ENCODE assay signal across 8 cellular contexts in the genomic region with DNA sequence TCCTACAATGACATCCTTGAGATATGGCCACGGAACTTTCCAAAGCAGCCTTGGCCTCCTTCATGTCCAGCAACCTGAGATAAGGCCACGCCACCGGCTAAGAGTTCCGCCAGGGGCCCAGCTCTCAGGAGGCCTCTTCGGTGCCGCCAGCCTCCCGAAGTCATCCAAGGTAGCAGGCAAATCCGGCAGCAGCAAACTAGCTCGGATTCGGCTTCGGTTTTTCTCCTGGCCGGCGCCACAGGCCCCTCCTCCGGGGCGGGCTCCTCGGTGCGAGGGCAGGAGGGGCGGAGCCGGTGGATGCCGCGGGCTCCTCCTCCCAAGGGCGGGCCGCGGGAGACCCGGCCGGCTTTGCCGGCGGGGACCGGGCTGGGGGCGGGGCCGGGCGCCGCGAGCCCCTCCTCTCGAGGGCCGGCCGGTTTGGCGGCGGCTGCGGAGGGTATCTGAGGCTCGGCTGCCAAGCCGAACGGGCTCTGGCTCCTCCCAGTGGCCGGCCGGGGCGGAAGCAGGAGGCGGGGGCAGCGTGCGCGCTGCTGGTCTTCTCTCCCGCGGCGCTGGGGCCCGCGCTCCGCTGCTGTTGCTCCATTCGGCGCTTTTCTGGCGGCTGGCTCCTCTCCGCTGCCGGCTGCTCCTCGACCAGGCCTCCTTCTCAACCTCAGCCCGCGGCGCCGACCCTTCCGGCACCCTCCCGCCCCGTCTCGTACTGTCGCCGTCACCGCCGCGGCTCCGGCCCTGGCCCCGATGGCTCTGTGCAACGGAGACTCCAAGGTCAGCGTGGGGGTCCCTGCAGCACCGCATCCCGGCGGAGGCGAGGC. TPM values are rescaled to one million over a fixed set of nuclear protein-coding genes. Genes with fewer than 3 reads are reported as not detected.
DNase-seq lines count a peak whose midpoint lies in the region; ATAC-seq and TF ChIP-seq lines count a peak whose summit lies in the region.

A gene (plus strand): TSS at position 518 of the 812 bp plus-strand sequence. CDS start 221 bp downstream, at position 739.

- peak; percentile 83 for ATAC-seq in HG02884 (IDR thresholded peaks at IDR 0.05; ENCODE audit: unreplicated experiment)

- in situ Hi-C loops in GM13977 (cut with MboI; ENCODE audit: low pct_unique_long_range_greater_than_20kb, low sequenced_read_pairs, unreplicated experiment), result no loop called here

- TF ChIP-seq POLR2A in prostate gland (IDR thresholded peaks at IDR 0.05), result peak; percentile 77

- H3K27ac ChIP-seq in left ventricle myocardium inferior (replicated peaks) (peak within 1 kb of the TSS; percentile 96), prostate gland (peak within 1 kb of the TSS; percentile 86 to 92), urinary bladder (ENCODE audit: low read depth) (peak within 1 kb of the TSS; percentile 95)

- TF ChIP-seq CTCF in GM13977 (IDR thresholded peaks at IDR 0.05; ENCODE audit: extremely low read depth, insufficient read depth, missing control alignments) (peak; percentile 70), left ventricle myocardium inferior (IDR thresholded peaks at IDR 0.05; ENCODE audit: borderline replicate concordance) (peak; percentile 70), prostate gland (IDR thresholded peaks at IDR 0.05) (peak; percentile 25 to 89 (median 66))

- DNase-seq in GM13977 (ENCODE audit: low spot score) (peak; percentile 99), NCI-H146 treated with DMSO at 0.1 percent for 48 hours (lab: John Stamatoyannopoulos, UW; ENCODE audit: unreplicated experiment) (peak; percentile 99), amniotic stem cell (lab: John Stamatoyannopoulos, UW) (peak; percentile 86), left ventricle myocardium inferior (peak; percentile 94), prostate gland (ENCODE audit: low spot score) (peak; percentile 93)

- H3K4me1 ChIP-seq in left ventricle myocardium inferior (peaks cover 40% of the 10 kb centered on the region), prostate gland (replicated peaks) (no peaks in the 10 kb centered on the region), urinary bladder (ENCODE audit: insufficient read depth) (no peaks in the 10 kb centered on the region)

- 0% methylated on average over 48 of the region's 83 CpGs for WGBS in prostate gland
- under 1% methylated on average over 82 of the region's 83 CpGs for WGBS in urinary bladder

- no peaks in the 10 kb centered on the region for H3K36me3 ChIP-seq in left ventricle myocardium inferior
- H3K36me3 ChIP-seq in prostate gland, result no peaks in the 10 kb centered on the region
- H3K36me3 ChIP-seq in urinary bladder (ENCODE audit: insufficient read depth), result no peaks in the 10 kb centered on the region

- intact Hi-C loops in T-helper 1 cell treated with Interleukin-12 subunit alpha and Interleukin-12 subunit beta and Interleukin-4 antibody, amounts not matched to agents 30 ng/mL and 1 ng/mL, for 36 hours (cut with micrococcal nuclease), result loop anchor here (1.0 to 10.0 kb wide), 11 partner anchors 8 to 1548 kb away; a partner anchor contains a TSS
- intact Hi-C loops in left ventricle myocardium inferior (cut with micrococcal nuclease), result no loop called here
- intact Hi-C loops in prostate gland (cut with DNase I), result loop anchor here (1.0 to 5.0 kb wide), 2 partner anchors 16 to 63 kb away; a partner anchor contains a TSS

- H3K9me3 ChIP-seq in left ventricle myocardium inferior (replicated peaks) (no peaks in the 10 kb centered on the region), prostate gland (no peaks in the 10 kb centered on the region)

- H3K4me3 ChIP-seq in left ventricle myocardium inferior, result peak within 1 kb of the TSS; percentile 99
- peak within 1 kb of the TSS; percentile 89 to 98 for H3K4me3 ChIP-seq in prostate gland
- H3K4me3 ChIP-seq in urinary bladder (ENCODE audit: low read depth, low read length), result peak within 1 kb of the TSS; percentile 99

- H3K27me3 ChIP-seq in left ventricle myocardium inferior (ENCODE audit: low read depth) (no peaks in the 10 kb centered on the region), prostate gland (replicated peaks; ENCODE audit: insufficient read depth) (no peaks in the 10 kb centered on the region)

RNA-seq across cellular contexts. Expression of the gene that starts here (rescaled TPM):
- 75.2 and 89.2 TPM in 2 replicates for total RNA-seq in T-helper 1 cell treated with Interleukin-12 subunit alpha and Interleukin-12 subunit beta and Interleukin-4 antibody, amounts not matched to agents 30 ng/mL and 1 ng/mL, for 36 hours
- total RNA-seq in left ventricle myocardium inferior, result 29.4 TPM
- total RNA-seq in prostate gland, result 10 to 100 TPM; 24.7 to 51.0 TPM
- total RNA-seq in urinary bladder, result 35.9 TPM
- polyA plus RNA-seq in urinary bladder, result 21.7 TPM

Comparison
In these comparisons a context has a peak if more than half of its experiments do, and no peak if none do; other contexts are left out.
1. Peak in every context shown above with its lines: DNase-seq, ATAC-seq, H3K4me3 ChIP-seq and H3K27ac ChIP-seq.